22 cellular contexts compared by ENCODE assay signal in genomic region chr1:156516821-156517220, GRCh38.
"Had no signal": no experiment of that assay in that cellular context is flagged by ENCODE, and none has a peak within 500 bp of the region (broad histone marks: within the 10 kb centered on the region; RNA-seq: fewer than 3 reads in every experiment).

No MANE protein-coding gene starts in this region.

- H3K27ac Mint-ChIP-seq: naive thymus-derived CD4-positive, alpha-beta T cell; nephron; neural progenitor cell; progenitor cell of endocrine pancreas; stimulated activated naive B cell treated with anti-CD40 and anti-IgM and Interleukin-4, amounts not matched to agents 10 μg/mL and 1 μg/mL and 100 μg/mL, for 72 hours; stimulated activated naive CD8-positive, alpha-beta T cell treated with anti-CD3 and anti-CD28 coated beads, Interleukin-15, Interleukin-2, amounts not matched to agents 100 ng/mL and 50 ng/mL, for 24 hours had no signal

- DNase-seq: dermis blood vessel endothelial cell; effector memory CD4-positive, alpha-beta T cell; hypothalamus; immature natural killer cell; islet precursor cell; kidney glomerular epithelial cell; left ventricle myocardium inferior; mammary epithelial cell; mesendoderm; midbrain; naive thymus-derived CD4-positive, alpha-beta T cell; right lobe of liver; small intestine; stimulated activated CD4-positive, alpha-beta T cell treated with anti-CD3 and anti-CD28 coated beads, Interleukin-15, amount 100 ng/mL, for 24 hours; stimulated activated CD4-positive, alpha-beta T cell treated with anti-CD3 and anti-CD28 coated beads, Interleukin-2, amount 100 ng/mL, for 48 hours; stimulated activated naive B cell treated with anti-CD40 and anti-IgM and Interleukin-4, amounts not matched to agents 10 μg/mL and 1 μg/mL and 100 μg/mL, for 72 hours; uterus had no signal

- ATAC-seq: naive thymus-derived CD4-positive, alpha-beta T cell; stimulated activated naive B cell treated with anti-CD40 and anti-IgM and Interleukin-4, amounts not matched to agents 10 μg/mL and 1 μg/mL and 100 μg/mL, for 72 hours; upper lobe of right lung had no signal

- H3K4me1 Mint-ChIP-seq: immature natural killer cell, nephron, neural progenitor cell had no signal

- H3K9me3 Mint-ChIP-seq: immature natural killer cell; naive thymus-derived CD4-positive, alpha-beta T cell; nephron; neural progenitor cell; stimulated activated naive B cell treated with anti-CD40 and anti-IgM and Interleukin-4, amounts not matched to agents 10 μg/mL and 1 μg/mL and 100 μg/mL, for 72 hours; stimulated activated naive CD8-positive, alpha-beta T cell treated with anti-CD3 and anti-CD28 coated beads, Interleukin-15, Interleukin-2, amounts not matched to agents 100 ng/mL and 50 ng/mL, for 24 hours had no signal

- H3K27me3 Mint-ChIP-seq: stimulated activated naive B cell treated with anti-CD40 and anti-IgM and Interleukin-4, amounts not matched to agents 10 μg/mL and 1 μg/mL and 100 μg/mL, for 72 hours; stimulated activated naive CD8-positive, alpha-beta T cell treated with anti-CD3 and anti-CD28 coated beads, Interleukin-15, Interleukin-2, amounts not matched to agents 100 ng/mL and 50 ng/mL, for 24 hours had no signal

- H3K36me3 Mint-ChIP-seq: naive thymus-derived CD4-positive, alpha-beta T cell; neural progenitor cell; stimulated activated naive B cell treated with anti-CD40 and anti-IgM and Interleukin-4, amounts not matched to agents 10 μg/mL and 1 μg/mL and 100 μg/mL, for 72 hours had no signal

- H3K4me3 Mint-ChIP-seq: immature natural killer cell; naive thymus-derived CD4-positive, alpha-beta T cell; nephron; neural progenitor cell; stimulated activated naive B cell treated with anti-CD40 and anti-IgM and Interleukin-4, amounts not matched to agents 10 μg/mL and 1 μg/mL and 100 μg/mL, for 72 hours; stimulated activated naive CD8-positive, alpha-beta T cell treated with anti-CD3 and anti-CD28 coated beads, Interleukin-15, Interleukin-2, amounts not matched to agents 100 ng/mL and 50 ng/mL, for 24 hours had no signal
